In genomic region chr17:51013322-51013721, GRCh38 we compare ENCODE assay signal across 15 cellular contexts.
DNase-seq lines count a peak whose midpoint lies in the region; ATAC-seq, FAIRE-seq and TF ChIP-seq lines count a peak whose summit lies in the region.
"Had no signal": no experiment of that assay in that cellular context is flagged by ENCODE, and none has a peak within 500 bp of the region (broad histone marks: within the 10 kb centered on the region; RNA-seq: fewer than 3 reads in every experiment).

No MANE protein-coding gene starts in this region.

- H3K9me3 ChIP-seq in uterus (no peaks in the 10 kb centered on the region), upper lobe of left lung (no peaks in the 10 kb centered on the region)

- H3K4me1 ChIP-seq in uterus (peaks cover 0 to 3% of the 10 kb centered on the region in 2 donors), upper lobe of left lung (peaks cover 0 to 5% (median 0%) of the 10 kb centered on the region in 4 donors)

- H3K4me3 ChIP-seq in dorsolateral prefrontal cortex = no peak overlapping the region
- no peak overlapping the region for H3K4me3 ChIP-seq in uterus
- H3K4me3 ChIP-seq in upper lobe of left lung = no peak overlapping the region
- H3K4me3 ChIP-seq: GM23338 had no signal

- no peak for TF ChIP-seq CTCF in dorsolateral prefrontal cortex (IDR thresholded peaks at IDR 0.05 in 54 of 56, conservative IDR thresholded peaks at IDR 0.05 in 2 of 56; ENCODE audit: low read depth in 1 of 56, partially characterized antibody in 56 of 56)
- no peak for TF ChIP-seq CTCF in uterus (IDR thresholded peaks at IDR 0.05)
- no peak for TF ChIP-seq CTCF in upper lobe of left lung (IDR thresholded peaks at IDR 0.05)

- 94 to 98% methylated on average over 2 of the region's 2 CpGs for WGBS in upper lobe of left lung, 2 donors

- peak; percentile 51 for FAIRE-seq in HTR-8/SVneo (lab: Jason Lieb, UNC)
- FAIRE-seq: A204.1 had no signal

- H3K27ac ChIP-seq in angular gyrus (ENCODE audit: low read depth, low read length) (peak overlapping the region; percentile 92), dorsolateral prefrontal cortex (peak overlapping the region in 57 of 59 donors; percentile 3 to 95 (median 86)), uterus (peak overlapping the region; percentile 58 to 65), upper lobe of left lung (no peak overlapping the region)

- no peaks in the 10 kb centered on the region for H3K27me3 ChIP-seq in dorsolateral prefrontal cortex
- no peaks in the 10 kb centered on the region for H3K27me3 ChIP-seq in uterus
- no peaks in the 10 kb centered on the region for H3K27me3 ChIP-seq in upper lobe of left lung

- ATAC-seq in upper lobe of left lung (ENCODE audit: low FRiP score in 2 of 2) (no peak), HG03354 (IDR thresholded peaks at IDR 0.05; ENCODE audit: poor library complexity, severe bottlenecking, unreplicated experiment) (no peak)
- ATAC-seq: GM23338 had no signal

- no peak for TF ChIP-seq POLR2A in uterus (IDR thresholded peaks at IDR 0.05)
- TF ChIP-seq POLR2A in upper lobe of left lung (IDR thresholded peaks at IDR 0.05) = no peak

- TF ChIP-seq EP300 in upper lobe of left lung (IDR thresholded peaks at IDR 0.05) = no peak

- DNase-seq in HTR-8/SVneo (ENCODE audit: insufficient read length, low spot score) (no peak), dorsolateral prefrontal cortex (no peak), uterus (no peak), upper lobe of left lung (no peak), T1000 (lab: John Stamatoyannopoulos, UW) (no peak)
- DNase-seq: C1 segment of cervical spinal cord; Calu3; CD4-positive, alpha-beta T cell; DMS 273 treated with DMSO at 0.1 percent for 48 hours; H9; IMR-90 had no signal

- intact Hi-C loops in dorsolateral prefrontal cortex (cut with DNase I) = no loop called here
- intact Hi-C loops in uterus (cut with DNase I; ENCODE audit: low total_unique reads) = no loop called here

- no peaks in the 10 kb centered on the region for H3K36me3 ChIP-seq in uterus
- H3K36me3 ChIP-seq in upper lobe of left lung = peaks cover 6 to 50% (median 27%) of the 10 kb centered on the region in 4 donors

Comparison
In these comparisons a context has a peak if more than half of its experiments do, and no peak if none do; other contexts are left out.
1. H3K27ac ChIP-seq: peak in angular gyrus (single experiment), dorsolateral prefrontal cortex (57 of 59) and uterus (2 of 2); none in upper lobe of left lung (0 of 4).